Comparison of ENCODE assay signal across 8 cellular contexts in the genomic region with DNA sequence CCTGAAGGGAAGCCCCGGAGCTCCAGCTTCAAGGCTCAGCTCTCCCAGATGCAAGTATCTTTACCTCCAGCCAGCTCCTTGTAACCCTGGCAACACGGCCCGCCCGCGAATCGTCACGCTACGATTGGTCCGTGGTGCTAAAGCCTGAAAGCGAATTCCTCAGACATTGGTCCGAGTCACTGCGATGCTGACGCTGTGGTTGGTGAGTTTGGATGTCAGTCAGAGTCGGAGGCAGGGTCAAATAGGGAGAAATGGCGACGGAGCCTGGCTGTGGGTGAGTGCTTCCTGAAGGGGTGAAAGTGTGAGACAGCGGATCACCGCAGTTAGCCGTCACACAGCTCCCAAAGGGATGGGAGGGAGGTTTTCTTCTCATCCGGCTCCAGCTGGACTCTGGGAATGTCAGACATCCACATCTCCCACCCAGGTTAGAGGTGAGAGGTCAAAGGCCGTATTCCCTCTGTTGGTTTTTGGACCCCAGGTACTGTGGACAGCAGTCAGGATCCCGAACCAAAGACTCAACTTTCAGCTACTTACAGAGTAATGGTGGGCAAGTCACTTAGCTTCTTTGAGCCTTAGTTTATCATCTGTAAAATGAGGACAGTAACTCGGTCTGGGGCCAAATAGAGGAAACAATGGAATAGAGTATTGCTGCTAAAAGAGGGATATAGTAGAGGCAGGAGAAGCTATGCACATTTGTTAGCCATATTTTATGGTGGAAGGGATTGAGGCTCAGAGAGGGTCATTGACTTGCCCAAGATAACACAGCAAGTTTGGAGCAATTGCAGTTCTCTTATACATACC. TPM values are rescaled to one million over a fixed set of nuclear protein-coding genes. Genes with fewer than 3 reads are reported as not detected.
DNase-seq lines count a peak whose midpoint lies in the region; ATAC-seq and TF ChIP-seq lines count a peak whose summit lies in the region.

Gene ZSWIM1, plus strand, starts transcription at position 240 of the 801 bp plus-strand sequence. CDS start 1,366 bp downstream, outside the sequence.

- WGBS in smooth muscle cell (ENCODE audit: low lambda C conversion rate), result 4% methylated on average over 23 of the region's 23 CpGs

- H3K27me3 ChIP-seq in smooth muscle cell (ENCODE audit: low read depth), result no peaks in the 10 kb centered on the region

- H2AFZ ChIP-seq in smooth muscle cell (ENCODE audit: low read depth), result peak within 1 kb of the TSS; percentile 20

- H3K36me3 ChIP-seq in smooth muscle cell (ENCODE audit: low read depth), result peaks cover 4% of the 10 kb centered on the region

- in situ Hi-C loops in GM18951 (cut with MboI; ENCODE audit: low sequenced_read_pairs, unreplicated experiment), result no loop called here

- CTCF ChIA-PET in WTC11 (lab: Charles Lee), result interaction anchor here (0.5 to 2.5 kb wide), 16 partner anchors 9 to 141 kb away, joined by 3 to 38 read pairs (median 5); partner anchors contain the start of genes CTSA, NEURL2, PCIF1 and SNX21

- peaks cover 16% of the 10 kb centered on the region for H3K79me2 ChIP-seq in smooth muscle cell (ENCODE audit: low read depth)

- DNase-seq in AG08396 (ENCODE audit: low spot score), result peak; percentile 98
- peak; percentile 97 for DNase-seq in NCI-H2227 treated with DMSO at 0.1 percent for 48 hours (lab: John Stamatoyannopoulos, UW)
- peak; percentile 100 for DNase-seq in WTC11 (ENCODE audit: low spot score)
- DNase-seq in caudate nucleus (lab: John Stamatoyannopoulos, UW), result peak; percentile 70 to 100 (median 98)
- peak; percentile 95 for DNase-seq in immature natural killer cell
- peak; percentile 92 for DNase-seq in smooth muscle cell (lab: John Stamatoyannopoulos, UW; ENCODE audit: unreplicated experiment)

- H3K4me3 ChIP-seq in smooth muscle cell, result peak within 1 kb of the TSS; percentile 63

- H3K27ac ChIP-seq in caudate nucleus (ENCODE audit: low read depth, low read length) (peak within 1 kb of the TSS; percentile 72), smooth muscle cell (ENCODE audit: low read depth) (peak within 1 kb of the TSS; percentile 21)

- ATAC-seq in HG03175 (IDR thresholded peaks at IDR 0.05; ENCODE audit: unreplicated experiment) (peak; percentile 99), WTC11 (peak; percentile 99)

- H3K4me1 ChIP-seq in smooth muscle cell (ENCODE audit: low read depth), result peaks cover 4% of the 10 kb centered on the region

- H3K9ac ChIP-seq in smooth muscle cell (ENCODE audit: low read depth), result peak within 1 kb of the TSS; percentile 81

- TF ChIP-seq CTCF in WTC11 (IDR thresholded peaks at IDR 0.05) (no peak), smooth muscle cell (IDR thresholded peaks at IDR 0.05; ENCODE audit: borderline replicate concordance, insufficient read depth, poor library complexity, severe bottlenecking) (no peak)

- H3K9me3 Mint-ChIP-seq in WTC11, result no peaks in the 10 kb centered on the region
- no peaks in the 10 kb centered on the region for H3K9me3 Mint-ChIP-seq in immature natural killer cell

- H3K27me3 Mint-ChIP-seq in WTC11 (ENCODE audit: low read depth), result no peaks in the 10 kb centered on the region
- peaks cover 4 to 8% (median 5%) of the 10 kb centered on the region in 3 donors for H3K27me3 Mint-ChIP-seq in immature natural killer cell (ENCODE audit: low read depth in 3 of 3)

- H3K4me3 Mint-ChIP-seq in WTC11 (peak within 1 kb of the TSS; percentile 98), immature natural killer cell (peak within 1 kb of the TSS; percentile 69 to 81 (median 75))

- peak within 1 kb of the TSS; percentile 83 for H3K4me2 ChIP-seq in smooth muscle cell

- H3K27ac Mint-ChIP-seq in WTC11 (peak within 1 kb of the TSS; percentile 97), immature natural killer cell (peak within 1 kb of the TSS; percentile 46 to 95 (median 88))

- TF ChIP-seq POLR2A in GM18951 (IDR thresholded peaks at IDR 0.05; ENCODE audit: extremely low read depth, insufficient read depth, insufficient read length), result peak; percentile 86

- H3K4me1 Mint-ChIP-seq in WTC11 (peaks cover 13% of the 10 kb centered on the region), immature natural killer cell (peaks cover 11 to 18% of the 10 kb centered on the region in 2 donors)

- H4K20me1 ChIP-seq in smooth muscle cell (ENCODE audit: low read depth), result peaks cover 7% of the 10 kb centered on the region

- H3F3A ChIP-seq in smooth muscle cell (ENCODE audit: low read depth), result peaks cover 4% of the 10 kb centered on the region

- H3K36me3 Mint-ChIP-seq in WTC11 (peaks cover 30% of the 10 kb centered on the region), immature natural killer cell (peaks cover 4 to 28% (median 12%) of the 10 kb centered on the region in 3 donors)

- H3K9me3 ChIP-seq in smooth muscle cell (replicated peaks; ENCODE audit: low read depth), result no peaks in the 10 kb centered on the region

- POLR2A ChIA-PET in WTC11 (lab: Charles Lee), result interaction anchor here (0.6 to 2.1 kb wide), 10 partner anchors 9 to 64 kb away, joined by 3 to 14 read pairs (median 4); partner anchors contain the start of genes ACOT8, PLTP and ZSWIM3

TF ChIP-seq in WTC11, 78 proteins besides CTCF, POLR2A, EP300 and RAD21 (continues in another document):
- TF ChIP-seq FOXP1 (CRISPR knock-in tag; IDR thresholded peaks at IDR 0.05; ENCODE audit: borderline replicate concordance) (no peak), FOXK1 (CRISPR knock-in tag; IDR thresholded peaks at IDR 0.05) (no peak), CDX4 (CRISPR knock-in tag; IDR thresholded peaks at IDR 0.05; ENCODE audit: borderline replicate concordance) (no peak), USF1 (CRISPR knock-in tag; IDR thresholded peaks at IDR 0.05) (no peak), ZMAT4 (CRISPR knock-in tag; IDR thresholded peaks at IDR 0.05) (no peak), NFYB (CRISPR knock-in tag; conservative IDR thresholded peaks at IDR 0.05; ENCODE audit: low read depth) (peak; percentile 97)
- TF ChIP-seq, protein P1, sequence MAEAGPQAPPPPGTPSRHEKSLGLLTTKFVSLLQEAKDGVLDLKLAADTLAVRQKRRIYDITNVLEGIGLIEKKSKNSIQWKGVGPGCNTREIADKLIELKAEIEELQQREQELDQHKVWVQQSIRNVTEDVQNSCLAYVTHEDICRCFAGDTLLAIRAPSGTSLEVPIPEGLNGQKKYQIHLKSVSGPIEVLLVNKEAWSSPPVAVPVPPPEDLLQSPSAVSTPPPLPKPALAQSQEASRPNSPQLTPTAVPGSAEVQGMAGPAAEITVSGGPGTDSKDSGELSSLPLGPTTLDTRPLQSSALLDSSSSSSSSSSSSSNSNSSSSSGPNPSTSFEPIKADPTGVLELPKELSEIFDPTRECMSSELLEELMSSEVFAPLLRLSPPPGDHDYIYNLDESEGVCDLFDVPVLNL (CRISPR knock-in tag; IDR thresholded peaks at IDR 0.05; ENCODE audit: borderline replicate concordance, low read depth), result no peak
- TF ChIP-seq, protein P2, sequence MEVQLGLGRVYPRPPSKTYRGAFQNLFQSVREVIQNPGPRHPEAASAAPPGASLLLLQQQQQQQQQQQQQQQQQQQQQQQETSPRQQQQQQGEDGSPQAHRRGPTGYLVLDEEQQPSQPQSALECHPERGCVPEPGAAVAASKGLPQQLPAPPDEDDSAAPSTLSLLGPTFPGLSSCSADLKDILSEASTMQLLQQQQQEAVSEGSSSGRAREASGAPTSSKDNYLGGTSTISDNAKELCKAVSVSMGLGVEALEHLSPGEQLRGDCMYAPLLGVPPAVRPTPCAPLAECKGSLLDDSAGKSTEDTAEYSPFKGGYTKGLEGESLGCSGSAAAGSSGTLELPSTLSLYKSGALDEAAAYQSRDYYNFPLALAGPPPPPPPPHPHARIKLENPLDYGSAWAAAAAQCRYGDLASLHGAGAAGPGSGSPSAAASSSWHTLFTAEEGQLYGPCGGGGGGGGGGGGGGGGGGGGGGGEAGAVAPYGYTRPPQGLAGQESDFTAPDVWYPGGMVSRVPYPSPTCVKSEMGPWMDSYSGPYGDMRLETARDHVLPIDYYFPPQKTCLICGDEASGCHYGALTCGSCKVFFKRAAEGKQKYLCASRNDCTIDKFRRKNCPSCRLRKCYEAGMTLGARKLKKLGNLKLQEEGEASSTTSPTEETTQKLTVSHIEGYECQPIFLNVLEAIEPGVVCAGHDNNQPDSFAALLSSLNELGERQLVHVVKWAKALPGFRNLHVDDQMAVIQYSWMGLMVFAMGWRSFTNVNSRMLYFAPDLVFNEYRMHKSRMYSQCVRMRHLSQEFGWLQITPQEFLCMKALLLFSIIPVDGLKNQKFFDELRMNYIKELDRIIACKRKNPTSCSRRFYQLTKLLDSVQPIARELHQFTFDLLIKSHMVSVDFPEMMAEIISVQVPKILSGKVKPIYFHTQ (CRISPR knock-in tag; IDR thresholded peaks at IDR 0.05), result no peak

RNA-seq across cellular contexts. Expression of gene ZSWIM1, which starts in this region (rescaled TPM):
- total RNA-seq in WTC11 (2021), result 15.2 to 17.4 TPM (median 17.0 TPM) in 3 replicates
- under 1 TPM in 2 of 3 donors, not detected in 1; 0.55 to 0.68 TPM for polyA plus RNA-seq in immature natural killer cell
- 10.5 and 12.2 TPM in 2 replicates for total RNA-seq in smooth muscle cell
- 5.7 and 6.7 TPM in 2 replicates for polyA plus RNA-seq in smooth muscle cell

Comparison
In these comparisons a context has a peak if more than half of its experiments do, and no peak if none do; other contexts are left out.
1. Peak in every context shown above with its lines: DNase-seq, ATAC-seq, H3K4me3 ChIP-seq and H3K27ac ChIP-seq.
2. Peak in DNase-seq in immature natural killer cell; RNA of the gene not detected or under 1 TPM.